16 cellular contexts compared by ENCODE assay signal in the genomic region with DNA sequence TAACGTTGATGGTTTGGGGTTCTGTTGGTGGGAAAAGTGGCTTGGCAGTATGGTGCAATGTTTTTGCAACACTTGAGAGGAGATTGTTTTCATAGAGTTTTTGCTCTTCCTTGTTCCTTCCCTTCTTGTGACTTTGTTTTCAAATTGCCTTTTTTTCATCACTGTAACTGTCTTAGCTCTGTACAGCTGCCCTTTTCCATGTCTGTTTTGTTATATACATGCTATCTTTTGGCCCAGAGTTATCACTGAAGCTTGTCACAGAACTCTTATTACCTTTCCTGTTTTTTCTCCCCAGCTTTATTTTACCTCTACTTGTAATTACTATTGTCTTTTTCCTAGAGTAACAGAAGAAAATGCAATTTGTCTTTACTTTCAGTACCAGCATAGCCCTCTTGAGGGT.
"Had no signal": no experiment of that assay in that cellular context is flagged by ENCODE, and none has a peak within 500 bp of the region (broad histone marks: within the 10 kb centered on the region; RNA-seq: fewer than 3 reads in every experiment).

No MANE protein-coding gene starts in this region.

- H3K4me2 ChIP-seq: hepatocyte had no signal

- H3K9me3 ChIP-seq: sigmoid colon, upper lobe of right lung had no signal

- H2AFZ ChIP-seq: hepatocyte, parathyroid adenoma had no signal

- H3K4me3 ChIP-seq: hepatocyte, sigmoid colon, upper lobe of right lung had no signal

- H3K79me2 ChIP-seq: hepatocyte, parathyroid adenoma had no signal

- H3K27ac ChIP-seq: foreskin keratinocyte, hepatocyte, parathyroid adenoma, sigmoid colon, upper lobe of right lung had no signal

- H3K4me1 ChIP-seq: foreskin keratinocyte, parathyroid adenoma, sigmoid colon, upper lobe of right lung had no signal

- H3K9ac ChIP-seq: parathyroid adenoma had no signal

- H3K27me3 ChIP-seq: foreskin keratinocyte, hepatocyte, sigmoid colon, upper lobe of right lung had no signal

- H3K36me3 ChIP-seq: sigmoid colon, upper lobe of right lung had no signal

- DNase-seq: activated CD4-positive, alpha-beta T cell treated with anti-CD3 and anti-CD28 coated beads for 36 hours; activated CD4-positive, alpha-beta T cell treated with anti-CD3 and anti-CD28 coated beads, Interleukin-2, amount 50 U/mL, for 48 hours; activated gamma-delta T cell treated with Interleukin-2 at 50 U/mL for 16 hours; activated T-cell treated with anti-CD3 and anti-CD28 coated beads for 4 hours; amniotic stem cell; effector memory CD8-positive, alpha-beta T cell; foreskin keratinocyte; left cardiac atrium; naive thymus-derived CD8-positive, alpha-beta T cell; sigmoid colon; stimulated activated CD8-positive, alpha-beta memory T cell treated with anti-CD3 and anti-CD28 coated beads, Interleukin-4, amount 100 ng/mL, for 48 hours; stimulated activated naive CD4-positive, alpha-beta T cell; T-helper 2 cell; upper lobe of right lung had no signal
